ENCODE assay signal across 31 cellular contexts in the genomic region with DNA sequence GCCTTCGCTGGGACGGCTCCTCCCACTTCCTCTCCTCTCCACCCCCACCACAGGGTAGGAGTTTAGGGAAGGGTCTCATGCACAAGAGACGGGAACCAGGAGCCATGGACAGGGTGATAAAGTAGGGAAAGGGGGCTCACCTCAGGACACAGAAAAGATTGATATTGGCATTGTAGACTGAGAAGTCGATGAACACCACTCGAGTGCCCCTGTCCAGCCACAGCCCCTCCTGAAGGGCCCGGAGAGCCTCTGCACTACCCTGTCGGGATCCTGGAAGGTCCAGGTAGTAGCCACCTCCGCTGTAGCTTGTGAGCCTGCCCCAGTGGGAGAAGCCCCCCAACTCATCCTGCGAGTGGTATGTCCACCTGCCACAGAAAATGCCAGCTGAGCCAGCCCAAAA. TPM values are rescaled to one million over a fixed set of nuclear protein-coding genes. Genes with fewer than 3 reads are reported as not detected.
"Had no signal": no experiment of that assay in that cellular context is flagged by ENCODE, and none has a peak within 500 bp of the region (broad histone marks: within the 10 kb centered on the region; RNA-seq: fewer than 3 reads in every experiment).

No MANE protein-coding gene starts in this region.

- H3K4me1 Mint-ChIP-seq: mesothelial cell of epicardium, natural killer cell had no signal

- H3K27ac ChIP-seq: hepatocyte, left ventricle myocardium inferior, neural progenitor cell, ovary, right atrium auricular region, right lobe of liver, suprapubic skin, thoracic aorta, tibial artery, upper lobe of right lung had no signal

- DNase-seq: islet precursor cell; left ventricle myocardium inferior; naive B cell; natural killer cell; nephron progenitor cell; ovary; right lobe of liver; stimulated activated CD4-positive, alpha-beta T cell treated with anti-CD3 and anti-CD28 coated beads, Interleukin-1b, Interleukin-23, amount 100 ng/mL, for 48 hours; stimulated activated CD4-positive, alpha-beta T cell treated with anti-CD3 and anti-CD28 coated beads, Interleukin-2, amount 100 ng/mL, for 48 hours; stimulated activated CD4-positive, alpha-beta T cell treated with anti-CD3 and anti-CD28 coated beads, Interleukin-4, amount 100 ng/mL, for 4 hours; stimulated activated CD8-positive, alpha-beta memory T cell treated with anti-CD3 and anti-CD28 coated beads, Interleukin-4, amount 100 ng/mL, for 48 hours; stimulated activated naive CD4-positive, alpha-beta T cell; tibial artery; trophoblast cell; upper lobe of right lung had no signal

- H3K36me3 ChIP-seq: left ventricle myocardium inferior, neural progenitor cell, ovary, right atrium auricular region, right lobe of liver, suprapubic skin, thoracic aorta, tibial artery, upper lobe of right lung had no signal

- H3K27ac Mint-ChIP-seq: mesothelial cell of epicardium; natural killer cell; nephron progenitor cell; neural progenitor cell; progenitor cell of endocrine pancreas; stimulated activated naive CD8-positive, alpha-beta T cell treated with anti-CD3 and anti-CD28 coated beads, Interleukin-15, Interleukin-2, amounts not matched to agents 100 ng/mL and 50 ng/mL, for 24 hours had no signal

- H2AFZ ChIP-seq: hepatocyte, neural progenitor cell had no signal

- FAIRE-seq: urothelium cell line had no signal

- H3K4me1 ChIP-seq: left ventricle myocardium inferior, neural progenitor cell, right atrium auricular region, suprapubic skin, tibial artery had no signal

- H3K9me3 ChIP-seq: ovary, right atrium auricular region, right lobe of liver, suprapubic skin, thoracic aorta, tibial artery, upper lobe of right lung had no signal

- H3K9me3 Mint-ChIP-seq: stimulated activated naive CD8-positive, alpha-beta T cell treated with anti-CD3 and anti-CD28 coated beads, Interleukin-15, Interleukin-2, amounts not matched to agents 100 ng/mL and 50 ng/mL, for 24 hours had no signal

- H3K4me3 Mint-ChIP-seq: mesothelial cell of epicardium; natural killer cell; nephron progenitor cell; neural progenitor cell; stimulated activated naive CD8-positive, alpha-beta T cell treated with anti-CD3 and anti-CD28 coated beads, Interleukin-15, Interleukin-2, amounts not matched to agents 100 ng/mL and 50 ng/mL, for 24 hours had no signal

- H3K4me3 ChIP-seq: hepatocyte, left ventricle myocardium inferior, lung, neural progenitor cell, ovary, right atrium auricular region, right lobe of liver, smooth muscle cell, suprapubic skin, thoracic aorta, tibial artery, upper lobe of right lung had no signal

- H3K4me2 ChIP-seq: hepatocyte, neural progenitor cell, smooth muscle cell had no signal

- H3K27me3 ChIP-seq: hepatocyte, ovary, right atrium auricular region, right lobe of liver, upper lobe of right lung had no signal

- H3K9ac ChIP-seq: neural progenitor cell had no signal

- ATAC-seq: natural killer cell, right lobe of liver, upper lobe of right lung had no signal

- H3K36me3 Mint-ChIP-seq: mesothelial cell of epicardium, natural killer cell had no signal

- H3K79me2 ChIP-seq: hepatocyte had no signal

RNA-seq across cellular contexts. Expression of a gene that starts 32.8 kb away (rescaled TPM):
- total RNA-seq: kidney epithelial cell, left ventricle myocardium inferior, lower leg skin, mesothelial cell of epicardium, natural killer cell, progenitor cell of endocrine pancreas, pulmonary artery endothelial cell, renal cortical epithelial cell, right atrium auricular region, skeletal muscle tissue, smooth muscle cell, suprapubic skin had no signal
- polyA plus RNA-seq: smooth muscle cell had no signal
